8 cellular contexts compared by ENCODE assay signal in genomic region chr14:31090872-31091764, GRCh38.
DNase-seq lines count a peak whose midpoint lies in the region; ATAC-seq, FAIRE-seq and TF ChIP-seq lines count a peak whose summit lies in the region.

No MANE protein-coding gene starts in this region.

- WGBS in gastroesophageal sphincter (ENCODE audit: low coverage in 1 of 2), 2 donors: 57 to 73% methylated on average over 2 to 5 of the region's 5 CpGs

- H3K27me3 Mint-ChIP-seq in activated naive CD4-positive, alpha-beta T cell treated with anti-CD3 and anti-CD28 coated beads for 36 hours (ENCODE audit: low read depth): no peaks in the 10 kb centered on the region

- no peak for TF ChIP-seq EP300 in gastroesophageal sphincter (IDR thresholded peaks at IDR 0.05)

- H3K9me3 ChIP-seq in Peyer's patch (no peaks in the 10 kb centered on the region), gastroesophageal sphincter (no peaks in the 10 kb centered on the region)

- no peak overlapping the region for H3K27ac Mint-ChIP-seq in activated naive CD4-positive, alpha-beta T cell treated with anti-CD3 and anti-CD28 coated beads for 36 hours

- peaks cover 1% of the 10 kb centered on the region for H3K36me3 Mint-ChIP-seq in activated naive CD4-positive, alpha-beta T cell treated with anti-CD3 and anti-CD28 coated beads for 36 hours (ENCODE audit: low read depth)

- intact Hi-C loops in activated naive CD4-positive, alpha-beta T cell treated with anti-CD3 and anti-CD28 coated beads for 36 hours (cut with micrococcal nuclease): no loop called here

- ATAC-seq in gastroesophageal sphincter (peak; percentile 97), HG02763 (IDR thresholded peaks at IDR 0.05; ENCODE audit: unreplicated experiment) (no peak)

- H3K36me3 ChIP-seq in Peyer's patch (no peaks in the 10 kb centered on the region), gastroesophageal sphincter (no peaks in the 10 kb centered on the region)

- CTCF ChIA-PET in activated naive CD4-positive, alpha-beta T cell treated with anti-CD3 and anti-CD28 coated beads for 36 hours (lab: Charles Lee): interaction anchor here (1.2 to 1.4 kb wide), 2 partner anchors 8 to 21 kb away, joined by 5 read pairs; no protein-coding TSS in a partner anchor

- no peaks in the 10 kb centered on the region for H3K9me3 Mint-ChIP-seq in activated naive CD4-positive, alpha-beta T cell treated with anti-CD3 and anti-CD28 coated beads for 36 hours

- no peaks in the 10 kb centered on the region for H3K27me3 ChIP-seq in Peyer's patch
- H3K27me3 ChIP-seq in gastroesophageal sphincter: no peaks in the 10 kb centered on the region

- FAIRE-seq in H54 (lab: Jason Lieb, UNC): peak; percentile 89

- DNase-seq in H54 (ENCODE audit: insufficient read length, low spot score) (peak; percentile 7), Peyer's patch (peak in 1 of 3 donors; percentile 68), smooth muscle cell of the brain vasculature (ENCODE audit: low read depth, low spot score) (peak; percentile 18), DMS114 treated with DMSO at 0.1 percent for 48 hours (lab: John Stamatoyannopoulos, UW; ENCODE audit: unreplicated experiment) (no peak)
- DNase-seq in activated CD4-positive, alpha-beta T cell treated with anti-CD3 and anti-CD28 coated beads for 1 hour: no peak
- DNase-seq in activated naive CD4-positive, alpha-beta T cell treated with anti-CD3 and anti-CD28 coated beads for 36 hours: no peak

- TF ChIP-seq POLR2A in H54 (IDR thresholded peaks at IDR 0.05; ENCODE audit: low read depth, low read length): no peak
- no peak for TF ChIP-seq POLR2A in Peyer's patch (IDR thresholded peaks at IDR 0.05)
- no peak for TF ChIP-seq POLR2A in gastroesophageal sphincter (IDR thresholded peaks at IDR 0.05)

- H3K4me3 Mint-ChIP-seq in activated naive CD4-positive, alpha-beta T cell treated with anti-CD3 and anti-CD28 coated beads for 36 hours: no peak overlapping the region

- peaks cover 0 to 15% (median 0%) of the 10 kb centered on the region in 4 donors for H3K4me1 ChIP-seq in Peyer's patch
- peaks cover 0 to 22% (median 8%) of the 10 kb centered on the region in 3 donors for H3K4me1 ChIP-seq in gastroesophageal sphincter

- no peak for TF ChIP-seq CTCF in Peyer's patch (IDR thresholded peaks at IDR 0.05)
- no peak for TF ChIP-seq CTCF in gastroesophageal sphincter (IDR thresholded peaks at IDR 0.05)

- H3K4me1 Mint-ChIP-seq in activated naive CD4-positive, alpha-beta T cell treated with anti-CD3 and anti-CD28 coated beads for 36 hours (ENCODE audit: low read depth): no peaks in the 10 kb centered on the region

- H3K4me3 ChIP-seq in Peyer's patch: no peak overlapping the region
- no peak overlapping the region for H3K4me3 ChIP-seq in gastroesophageal sphincter

- H3K27ac ChIP-seq in Peyer's patch (peak overlapping the region in 3 of 4 donors; percentile 50 to 78 (median 73)), gastroesophageal sphincter (peak overlapping the region; percentile 19 to 79 (median 76))

Comparison
In these comparisons a context has a peak if more than half of its experiments do, and no peak if none do; other contexts are left out.
1. DNase-seq: peak in H54 (single experiment) and smooth muscle cell of the brain vasculature (single experiment); none in activated CD4-positive, alpha-beta T cell treated with anti-CD3 and anti-CD28 coated beads for 1 hour (single experiment), DMS114 treated with DMSO at 0.1 percent for 48 hours (single experiment) and activated naive CD4-positive, alpha-beta T cell treated with anti-CD3 and anti-CD28 coated beads for 36 hours (single experiment).